In genomic region chr10:98320476-98321202, GRCh38 we compare ENCODE assay signal across 23 cellular contexts. TPM values are rescaled to one million over a fixed set of nuclear protein-coding genes. Genes with fewer than 3 reads are reported as not detected.
"Had no signal": no experiment of that assay in that cellular context is flagged by ENCODE, and none has a peak within 500 bp of the region (broad histone marks: within the 10 kb centered on the region; RNA-seq: fewer than 3 reads in every experiment).

No MANE protein-coding gene starts in this region.

- H3K36me3 Mint-ChIP-seq: activated naive CD4-positive, alpha-beta T cell treated with anti-CD3 and anti-CD28 coated beads, Interleukin-2, amount 50 U/mL, for 72 hours; brain; immature natural killer cell; naive thymus-derived CD4-positive, alpha-beta T cell had no signal

- H3K27me3 Mint-ChIP-seq: brain; stimulated activated naive CD8-positive, alpha-beta T cell treated with anti-CD3 and anti-CD28 coated beads, Interleukin-15, Interleukin-2, amounts not matched to agents 100 ng/mL and 50 ng/mL, for 24 hours had no signal

- ATAC-seq: activated CD8-positive, alpha-beta T cell treated with anti-CD3 and anti-CD28 coated beads, Interleukin-2, amount 10 ng/mL, durations not matched to agents 7 days and 5 days; activated naive CD4-positive, alpha-beta T cell treated with anti-CD3 and anti-CD28 coated beads, Interleukin-2, amount 50 U/mL, for 72 hours; foreskin keratinocyte; left lung; naive thymus-derived CD4-positive, alpha-beta T cell had no signal

- H3K4me3 Mint-ChIP-seq: activated CD8-positive, alpha-beta T cell treated with anti-CD3 and anti-CD28 coated beads, Interleukin-2, amount 10 ng/mL, durations not matched to agents 7 days and 5 days; brain; immature natural killer cell; naive thymus-derived CD4-positive, alpha-beta T cell; stimulated activated naive CD8-positive, alpha-beta T cell treated with anti-CD3 and anti-CD28 coated beads, Interleukin-15, Interleukin-2, amounts not matched to agents 100 ng/mL and 50 ng/mL, for 24 hours; T-helper 2 cell treated with Interferon-gamma antibody and Interleukin-4, amounts not matched to agents 5 μg/mL and 100 μg/mL, for 36 hours had no signal

- H3K4me1 ChIP-seq: prostate gland had no signal

- H3K4me1 Mint-ChIP-seq: immature natural killer cell had no signal

- H3K27ac ChIP-seq: foreskin keratinocyte, hepatocyte, left lung, neutrophil, ovary, prostate gland, right atrium auricular region, tibial artery, WERI-Rb-1 had no signal

- H3K9me3 Mint-ChIP-seq: activated naive CD4-positive, alpha-beta T cell treated with anti-CD3 and anti-CD28 coated beads, Interleukin-2, amount 50 U/mL, for 72 hours; brain; immature natural killer cell; naive thymus-derived CD4-positive, alpha-beta T cell; stimulated activated naive CD8-positive, alpha-beta T cell treated with anti-CD3 and anti-CD28 coated beads, Interleukin-15, Interleukin-2, amounts not matched to agents 100 ng/mL and 50 ng/mL, for 24 hours; T-helper 2 cell treated with Interferon-gamma antibody and Interleukin-4, amounts not matched to agents 5 μg/mL and 100 μg/mL, for 36 hours had no signal

- H3K27me3 ChIP-seq: hepatocyte, left lung, neutrophil, ovary, right atrium auricular region, tibial artery had no signal

- H3K27ac Mint-ChIP-seq: activated CD8-positive, alpha-beta T cell treated with anti-CD3 and anti-CD28 coated beads, Interleukin-2, amount 10 ng/mL, durations not matched to agents 7 days and 5 days; activated naive CD4-positive, alpha-beta T cell treated with anti-CD3 and anti-CD28 coated beads, Interleukin-2, amount 50 U/mL, for 72 hours; immature natural killer cell; stimulated activated naive CD8-positive, alpha-beta T cell treated with anti-CD3 and anti-CD28 coated beads, Interleukin-15, Interleukin-2, amounts not matched to agents 100 ng/mL and 50 ng/mL, for 24 hours; T-helper 2 cell treated with Interferon-gamma antibody and Interleukin-4, amounts not matched to agents 5 μg/mL and 100 μg/mL, for 36 hours had no signal

- H3K4me3 ChIP-seq: hepatocyte, left lung, lung, ovary, prostate gland, right atrium auricular region, tibial artery had no signal

- DNase-seq: activated CD4-positive, alpha-beta T cell treated with anti-CD3 and anti-CD28 coated beads, Interleukin-2, amount 50 U/mL, for 1 hour; activated CD4-positive, CD25-positive, alpha-beta regulatory T cell treated with anti-CD3 and anti-CD28 coated beads, Interleukin-2, amount 50 U/mL, for 72 hours; activated CD8-positive, alpha-beta T cell treated with anti-CD3 and anti-CD28 coated beads, Interleukin-2, amount 10 ng/mL, durations not matched to agents 7 days and 5 days; activated gamma-delta T cell treated with Interleukin-2 at 50 U/mL for 16 hours; aorta; effector CD8-positive, alpha-beta T cell; foreskin keratinocyte; immature natural killer cell; left lung; naive thymus-derived CD4-positive, alpha-beta T cell; ovary; stimulated activated CD4-positive, alpha-beta T cell treated with anti-CD3 and anti-CD28 coated beads, Interleukin-4, amount 100 ng/mL, for 4 hours; tibial artery; WERI-Rb-1 had no signal

- H3K4me2 ChIP-seq: hepatocyte had no signal

- H3K9me3 ChIP-seq: left lung, neutrophil, ovary, prostate gland, right atrium auricular region, tibial artery had no signal

- H3K36me3 ChIP-seq: left lung, neutrophil, ovary, prostate gland, right atrium auricular region, tibial artery, WERI-Rb-1 had no signal

RNA-seq across cellular contexts. Expression of gene LOXL4, which starts 52.6 kb away (rescaled TPM):
- total RNA-seq: activated CD8-positive, alpha-beta T cell treated with anti-CD3 and anti-CD28 coated beads, Interleukin-2, amount 10 ng/mL, durations not matched to agents 7 days and 5 days; activated naive CD4-positive, alpha-beta T cell treated with anti-CD3 and anti-CD28 coated beads, Interleukin-2, amount 50 U/mL, for 72 hours; naive thymus-derived CD4-positive, alpha-beta T cell had no signal
